8 cellular contexts compared by ENCODE assay signal in the genomic region with DNA sequence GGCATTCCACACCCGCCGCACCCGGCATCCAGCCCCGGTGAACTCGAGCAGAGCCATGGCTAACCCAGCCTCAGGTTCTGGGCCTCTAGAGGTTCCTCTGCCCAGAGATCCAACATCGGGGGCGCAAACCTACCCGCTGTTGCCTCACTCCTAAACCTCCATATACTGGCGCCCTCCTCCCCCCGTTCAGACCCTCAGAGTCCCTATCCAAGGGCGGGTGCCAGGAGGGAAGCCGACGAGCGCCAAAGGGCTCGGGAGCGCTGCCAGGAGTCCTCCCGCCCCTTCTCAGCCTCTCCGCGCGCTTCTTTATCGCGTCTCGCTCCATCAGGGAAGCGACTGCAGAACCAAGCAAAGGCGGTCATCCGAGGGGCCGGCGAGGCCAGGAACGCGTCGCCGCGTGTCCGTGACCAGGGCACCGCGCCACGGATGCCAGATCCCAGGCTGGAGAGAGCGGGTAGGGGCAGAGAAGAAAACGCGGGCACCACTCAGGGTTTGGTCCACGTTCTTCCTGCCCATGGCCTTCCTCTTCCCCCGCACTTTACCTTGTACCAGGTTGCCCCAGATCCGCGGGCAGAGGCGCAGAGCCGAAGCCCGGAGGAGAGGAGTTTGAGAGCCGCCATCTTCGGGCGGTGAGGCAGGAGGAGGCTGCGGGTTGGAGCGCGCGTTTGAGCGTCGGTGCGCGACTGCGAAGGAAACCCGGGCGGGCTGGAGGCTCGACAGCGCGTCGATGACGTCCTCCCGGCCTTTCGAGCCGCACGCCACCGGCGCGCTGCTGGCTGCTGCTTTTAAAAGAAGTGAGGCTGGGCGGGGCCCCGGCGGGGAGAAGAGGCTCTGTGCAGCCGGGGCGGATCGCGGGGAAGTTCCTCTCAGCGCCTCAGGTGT. TPM values are rescaled to one million over a fixed set of nuclear protein-coding genes. Genes with fewer than 3 reads are reported as not detected.
DNase-seq lines count a peak whose midpoint lies in the region; ATAC-seq and TF ChIP-seq lines count a peak whose summit lies in the region.

A gene (minus strand): TSS at position 687 of the 882 bp plus-strand sequence. CDS start 67 bp downstream, at position 620.

- peak within 1 kb of the TSS; percentile 89 for H3K27ac ChIP-seq in upper lobe of right lung

- no peak for TF ChIP-seq CTCF in GM12875 (IDR thresholded peaks at IDR 0.05; ENCODE audit: borderline replicate concordance, insufficient read depth, low read depth, low read length)
- TF ChIP-seq CTCF in upper lobe of right lung (IDR thresholded peaks at IDR 0.05): no peak

- DNase-seq in NCI-H1105 treated with DMSO at 0.1 percent for 48 hours (lab: John Stamatoyannopoulos, UW) (peak; percentile 87), SW 1271 (lab: John Stamatoyannopoulos, UW) (peak; percentile 76 to 81), adipocyte (ENCODE audit: low read depth) (peak; percentile 92), left cardiac atrium (peak; percentile 87), posterior vena cava (ENCODE audit: low spot score) (peak; percentile 95), upper lobe of right lung (peak; percentile 91)

- peaks cover 17% of the 10 kb centered on the region for H3K4me1 ChIP-seq in adipocyte (ENCODE audit: control insufficient read depth, insufficient read depth, low read length)
- H3K4me1 ChIP-seq in upper lobe of right lung: peaks cover 17% of the 10 kb centered on the region

- no peaks in the 10 kb centered on the region for H3K36me3 ChIP-seq in adipocyte (ENCODE audit: control insufficient read depth, insufficient read depth, low read length, severe bottlenecking)
- H3K36me3 ChIP-seq in upper lobe of right lung: no peaks in the 10 kb centered on the region

- ATAC-seq in HG02678 (IDR thresholded peaks at IDR 0.05; ENCODE audit: unreplicated experiment) (peak; percentile 90), left cardiac atrium (peak; percentile 83 to 91), upper lobe of right lung (peak; percentile 94)

- peak within 1 kb of the TSS; percentile 99 for H3K4me3 ChIP-seq in GM12875 (ENCODE audit: low read depth, low read length)
- H3K4me3 ChIP-seq in adipocyte (ENCODE audit: low read length): peak within 1 kb of the TSS; percentile 96
- H3K4me3 ChIP-seq in upper lobe of right lung: peak within 1 kb of the TSS; percentile 93

- peak within 1 kb of the TSS; percentile 89 for H3K9ac ChIP-seq in adipocyte (ENCODE audit: low read length)

- no peaks in the 10 kb centered on the region for H3K9me3 ChIP-seq in adipocyte (ENCODE audit: control insufficient read depth, low read length)
- no peaks in the 10 kb centered on the region for H3K9me3 ChIP-seq in upper lobe of right lung

- intact Hi-C loops in left cardiac atrium (cut with DNase I) (loop anchor here (5.0 to 10.0 kb wide), 2 partner anchors 37 to 55 kb away; a partner anchor contains a TSS), posterior vena cava (cut with DNase I) (loop anchor here (5.0 to 10.0 kb wide), 3 partner anchors 45 to 1167 kb away; a partner anchor contains a TSS), upper lobe of right lung (cut with DNase I) (no loop called here)

- no peaks in the 10 kb centered on the region for H3K27me3 ChIP-seq in adipocyte (replicated peaks; ENCODE audit: control insufficient read depth, insufficient read depth, low read length)
- H3K27me3 ChIP-seq in upper lobe of right lung: no peaks in the 10 kb centered on the region

RNA-seq across cellular contexts. Expression of the gene that starts here (rescaled TPM):
- total RNA-seq in left cardiac atrium (100 to 1,000 TPM in 1 of 2 donors, 10 to 100 TPM in 1; 80.2 to 116 TPM), posterior vena cava (10 to 100 TPM; 44.0 to 44.2 TPM), upper lobe of right lung (16.2 TPM)

Comparison
In these comparisons a context has a peak if more than half of its experiments do, and no peak if none do; other contexts are left out.
1. Peak in every context shown above with its lines: DNase-seq, ATAC-seq, H3K4me3 ChIP-seq and H3K27ac ChIP-seq.